In genomic region chr10:4176500-4177281, GRCh38 we compare ENCODE assay signal across 22 cellular contexts.
DNase-seq lines count a peak whose midpoint lies in the region; ATAC-seq and TF ChIP-seq lines count a peak whose summit lies in the region.
"Had no signal": no experiment of that assay in that cellular context is flagged by ENCODE, and none has a peak within 500 bp of the region (broad histone marks: within the 10 kb centered on the region; RNA-seq: fewer than 3 reads in every experiment).

No MANE protein-coding gene starts in this region.

- no peak overlapping the region for H3K4me3 ChIP-seq in GM06990 (replicated peaks; ENCODE audit: low read depth, low read length)
- no peak overlapping the region for H3K4me3 ChIP-seq in OCI-LY3 (ENCODE audit: low read length)
- H3K4me3 ChIP-seq: stomach, uterus had no signal

- peaks cover 0 to 7% of the 10 kb centered on the region in 2 donors for H3K36me3 Mint-ChIP-seq in naive B cell
- H3K36me3 Mint-ChIP-seq in activated naive CD8-positive, alpha-beta T cell treated with anti-CD3 and anti-CD28 coated beads for 36 hours: peaks cover 2% of the 10 kb centered on the region
- H3K36me3 Mint-ChIP-seq: CD8-positive, alpha-beta T cell had no signal

- no peaks in the 10 kb centered on the region for H3K79me2 ChIP-seq in OCI-LY3 (ENCODE audit: low read length)

- TF ChIP-seq CTCF in GM06990 (IDR thresholded peaks at IDR 0.05; ENCODE audit: insufficient read depth, low read length, poor library complexity, severe bottlenecking): no peak
- no peak for TF ChIP-seq CTCF in OCI-LY3 (IDR thresholded peaks at IDR 0.05; ENCODE audit: low read depth, low read length)

- peaks cover 14 to 29% (median 26%) of the 10 kb centered on the region in 3 donors for H3K4me1 Mint-ChIP-seq in naive B cell
- peaks cover 7% of the 10 kb centered on the region for H3K4me1 Mint-ChIP-seq in activated naive CD8-positive, alpha-beta T cell treated with anti-CD3 and anti-CD28 coated beads for 36 hours

- no peaks in the 10 kb centered on the region for H3K9me3 ChIP-seq in OCI-LY3 (ENCODE audit: insufficient read depth, low read length)
- H3K9me3 ChIP-seq: uterus had no signal

- H2AFZ ChIP-seq in OCI-LY3 (ENCODE audit: low read depth, low read length): no peak overlapping the region

- H3K4me2 ChIP-seq in OCI-LY3 (ENCODE audit: low read length): peak overlapping the region; percentile 47

- ATAC-seq in GM21390 (IDR thresholded peaks at IDR 0.05; ENCODE audit: unreplicated experiment) (peak; percentile 37), naive B cell (ENCODE audit: low read depth in 2 of 2) (no peak), HG03521 (IDR thresholded peaks at IDR 0.05; ENCODE audit: unreplicated experiment) (no peak)
- ATAC-seq: activated CD4-positive, CD25-positive, alpha-beta regulatory T cell treated with anti-CD3 and anti-CD28 coated beads, Interleukin-2, amount 50 U/mL, for 24 hours; CD8-positive, alpha-beta T cell; foreskin keratinocyte; left colon; T-helper 17 cell had no signal

- H3K27ac ChIP-seq in OCI-LY3 (ENCODE audit: low read length): no peak overlapping the region
- H3K27ac ChIP-seq: foreskin keratinocyte, uterus had no signal

- peak overlapping the region in 3 of 8 donors; percentile 27 to 77 (median 59) for H3K4me3 Mint-ChIP-seq in naive B cell
- H3K4me3 Mint-ChIP-seq in activated naive CD8-positive, alpha-beta T cell treated with anti-CD3 and anti-CD28 coated beads for 36 hours: no peak overlapping the region
- H3K4me3 Mint-ChIP-seq: CD8-positive, alpha-beta T cell; T-helper 17 cell had no signal

- H4K20me1 ChIP-seq in OCI-LY3 (ENCODE audit: insufficient read depth, low read length): no peaks in the 10 kb centered on the region

- peak overlapping the region in 2 of 6 donors; percentile 47 to 63 for H3K27ac Mint-ChIP-seq in naive B cell
- H3K27ac Mint-ChIP-seq in activated naive CD8-positive, alpha-beta T cell treated with anti-CD3 and anti-CD28 coated beads for 36 hours: no peak overlapping the region
- H3K27ac Mint-ChIP-seq: CD8-positive, alpha-beta T cell had no signal

- no peaks in the 10 kb centered on the region for H3K27me3 Mint-ChIP-seq in naive B cell
- H3K27me3 Mint-ChIP-seq in activated naive CD8-positive, alpha-beta T cell treated with anti-CD3 and anti-CD28 coated beads for 36 hours: no peaks in the 10 kb centered on the region
- H3K27me3 Mint-ChIP-seq: T-helper 17 cell had no signal

- H3K4me1 ChIP-seq in OCI-LY3 (ENCODE audit: low read length): peaks cover 27% of the 10 kb centered on the region
- H3K4me1 ChIP-seq: foreskin keratinocyte, stomach, uterus had no signal

- H3K27me3 ChIP-seq in GM06990 (replicated peaks; ENCODE audit: control insufficient read depth, insufficient read depth, low read length) (no peaks in the 10 kb centered on the region), OCI-LY3 (ENCODE audit: low read depth, low read length) (no peaks in the 10 kb centered on the region)
- H3K27me3 ChIP-seq: foreskin keratinocyte, stomach, uterus had no signal

- peaks cover 0 to 12% (median 4%) of the 10 kb centered on the region in 7 donors for H3K9me3 Mint-ChIP-seq in naive B cell
- peaks cover 5% of the 10 kb centered on the region for H3K9me3 Mint-ChIP-seq in activated naive CD8-positive, alpha-beta T cell treated with anti-CD3 and anti-CD28 coated beads for 36 hours
- H3K9me3 Mint-ChIP-seq: CD8-positive, alpha-beta T cell had no signal

- DNase-seq in GM06990 (ENCODE audit: extremely low read depth, insufficient read length) (peak; percentile 18), naive B cell (peak; percentile 5), cerebellum (ENCODE audit: low spot score) (no peak)
- DNase-seq in activated CD4-positive, alpha-beta T cell treated with anti-CD3 and anti-CD28 coated beads, Interleukin-2, amount 50 U/mL, for 1 hour: no peak
- DNase-seq in activated naive CD8-positive, alpha-beta T cell treated with anti-CD3 and anti-CD28 coated beads for 36 hours: no peak
- DNase-seq: ACHN; activated gamma-delta T cell treated with Interleukin-2 at 50 U/mL for 16 hours; CD8-positive, alpha-beta T cell; foreskin keratinocyte; H7; left colon; NCI-H1694; NCI-H226; retina; SHP77; stomach; T-helper 17 cell; uterus had no signal

- H3K36me3 ChIP-seq in GM06990 (ENCODE audit: control insufficient read depth, insufficient read depth, low read length) (no peaks in the 10 kb centered on the region), OCI-LY3 (replicated peaks; ENCODE audit: low read depth, low read length) (no peaks in the 10 kb centered on the region)
- H3K36me3 ChIP-seq: stomach, uterus had no signal

- no peak overlapping the region for H3K9ac ChIP-seq in OCI-LY3 (ENCODE audit: low read length)

Comparison
In these comparisons a context has a peak if more than half of its experiments do, and no peak if none do; other contexts are left out.
1. DNase-seq: peak in GM06990 (single experiment) and naive B cell (single experiment); none in cerebellum (single experiment), activated CD4-positive, alpha-beta T cell treated with anti-CD3 and anti-CD28 coated beads, Interleukin-2, amount 50 U/mL, for 1 hour (single experiment) and activated naive CD8-positive, alpha-beta T cell treated with anti-CD3 and anti-CD28 coated beads for 36 hours (single experiment).